ENCODE assay signal across 23 cellular contexts in genomic region chr1:81155131-81155530, GRCh38.
DNase-seq lines count a peak whose midpoint lies in the region; ATAC-seq and TF ChIP-seq lines count a peak whose summit lies in the region.
"Had no signal": no experiment of that assay in that cellular context is flagged by ENCODE, and none has a peak within 500 bp of the region (broad histone marks: within the 10 kb centered on the region; RNA-seq: fewer than 3 reads in every experiment).

No MANE protein-coding gene starts in this region.

- H3K27ac ChIP-seq in gastroesophageal sphincter: no peak overlapping the region
- H3K27ac ChIP-seq: A549, adrenal gland had no signal

- no peak for TF ChIP-seq EP300 in gastroesophageal sphincter (IDR thresholded peaks at IDR 0.05)

- DNase-seq in AG10803 (ENCODE audit: low read depth): peak; percentile 61
- peak; percentile 23 for DNase-seq in HT1080 (ENCODE audit: low read depth)
- peak; percentile 44 to 87 for DNase-seq in cardiac fibroblast (ENCODE audit: low read depth in 2 of 2)
- DNase-seq in iris pigment epithelial cell (ENCODE audit: low read depth): peak; percentile 78
- DNase-seq in cerebellar nuclear complex (lab: John Stamatoyannopoulos, UW): no peak
- DNase-seq: activated CD4-positive, alpha-beta T cell treated with anti-CD3 and anti-CD28 coated beads for 36 hours; activated CD8-positive, alpha-beta memory T cell treated with anti-CD3 and anti-CD28 coated beads for 24 hours; activated T-cell treated with anti-CD3 and anti-CD28 coated beads, Interleukin-2, amount 50 U/mL, for 24 hours; adrenal gland; effector CD4-positive, alpha-beta T cell; GDM1; head of caudate nucleus; natural killer cell; NCI-H187; NCI-H82; stimulated activated CD4-positive, alpha-beta T cell treated with anti-CD3 and anti-CD28 coated beads, Interleukin-1b, Interleukin-23, amount 100 ng/mL, for 48 hours; T-cell had no signal

- WGBS in gastroesophageal sphincter (ENCODE audit: low coverage in 1 of 2), 2 donors: 78 to 87% methylated on average over 1 of the region's 1 CpG

- no peak for TF ChIP-seq POLR2A in gastroesophageal sphincter (IDR thresholded peaks at IDR 0.05)

- no peaks in the 10 kb centered on the region for H3K9me3 ChIP-seq in gastroesophageal sphincter
- H3K9me3 ChIP-seq: A549, adrenal gland had no signal

- peaks cover 0 to 18% (median 0%) of the 10 kb centered on the region in 3 donors for H3K4me1 ChIP-seq in gastroesophageal sphincter
- H3K4me1 ChIP-seq: A549 had no signal

- ATAC-seq in GM19395 (IDR thresholded peaks at IDR 0.05; ENCODE audit: unreplicated experiment): no peak
- no peak for ATAC-seq in activated CD4-positive, CD25-positive, alpha-beta regulatory T cell treated with anti-CD3 and anti-CD28 coated beads, Interleukin-2, amount 50 U/mL, for 24 hours
- no peak for ATAC-seq in gastroesophageal sphincter
- ATAC-seq: A549; activated CD4-positive, alpha-beta T cell treated with anti-CD3 and anti-CD28 coated beads for 36 hours; left lobe of liver; natural killer cell; stimulated activated effector memory CD8-positive, alpha-beta T cell treated with anti-CD3 and anti-CD28 coated beads, Interleukin-12 subunit alpha, Interleukin-12 subunit beta, amount 100 ng/mL, for 72 hours; T-cell had no signal

- no peak overlapping the region for H3K4me3 ChIP-seq in AG10803 (ENCODE audit: low read length)
- no peak overlapping the region for H3K4me3 ChIP-seq in cardiac fibroblast (replicated peaks in 1 of 2; ENCODE audit: low read depth in 2 of 2, low read length in 2 of 2)
- H3K4me3 ChIP-seq in gastroesophageal sphincter: no peak overlapping the region
- H3K4me3 ChIP-seq: A549, adrenal gland had no signal

- TF ChIP-seq CTCF in AG10803 (conservative IDR thresholded peaks at IDR 0.05; ENCODE audit: low read length): no peak
- TF ChIP-seq CTCF in cardiac fibroblast (IDR thresholded peaks at IDR 0.05; ENCODE audit: low read depth, low read length): no peak
- TF ChIP-seq CTCF in gastroesophageal sphincter (IDR thresholded peaks at IDR 0.05): no peak

- H3K27me3 ChIP-seq in gastroesophageal sphincter: no peaks in the 10 kb centered on the region
- H3K27me3 ChIP-seq: adrenal gland had no signal

- no peaks in the 10 kb centered on the region for H3K36me3 ChIP-seq in gastroesophageal sphincter
- H3K36me3 ChIP-seq: adrenal gland had no signal

Comparison
In these comparisons a context has a peak if more than half of its experiments do, and no peak if none do; other contexts are left out.
1. DNase-seq: peak in AG10803 (single experiment), HT1080 (single experiment), cardiac fibroblast (2 of 2) and iris pigment epithelial cell (single experiment); none in cerebellar nuclear complex (0 of 2).